ENCODE assay signal across 15 cellular contexts in the genomic region with DNA sequence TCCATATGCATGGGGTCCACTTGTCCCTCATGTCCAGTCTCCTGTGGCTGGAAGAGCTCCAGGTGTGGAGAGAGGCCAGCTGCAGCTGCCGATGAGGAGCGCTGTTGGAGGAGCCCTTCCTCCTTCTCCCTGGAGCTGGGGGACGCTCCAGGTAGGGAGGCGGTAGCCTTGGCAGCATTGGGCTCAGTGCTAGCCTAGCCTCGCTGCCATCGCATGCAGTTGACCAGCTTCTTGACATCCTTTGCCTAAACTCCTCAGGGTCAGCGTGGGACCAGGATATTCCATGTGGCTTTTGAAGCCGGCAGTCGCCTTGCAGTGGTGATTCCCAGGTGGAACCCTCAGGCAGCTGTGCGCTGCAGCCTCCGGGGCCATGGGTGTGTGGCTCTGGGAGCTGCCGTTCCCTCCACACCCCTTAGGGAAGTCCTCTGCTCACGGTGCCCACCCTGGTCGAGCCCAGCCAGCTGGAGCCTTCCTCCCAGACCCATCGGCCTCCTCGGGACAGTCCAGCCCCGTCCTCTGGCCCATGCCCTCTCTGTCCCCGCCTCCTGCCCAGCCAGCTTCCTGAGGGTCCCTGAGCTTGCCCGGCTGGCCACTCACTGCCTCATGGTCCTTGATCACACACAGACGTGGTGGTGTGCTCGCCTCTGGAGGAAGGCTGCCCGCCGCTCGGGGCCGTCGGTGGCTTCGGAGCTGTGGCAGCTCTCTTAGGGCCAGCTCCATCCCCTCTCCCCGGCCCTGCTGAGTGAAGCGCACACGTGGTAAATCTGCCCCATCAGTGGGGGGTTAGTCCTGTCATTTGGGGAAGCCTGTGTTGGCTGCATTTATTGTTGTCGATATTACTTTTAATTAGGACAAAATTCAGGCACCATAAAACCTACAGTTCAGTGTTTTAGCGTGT.
"Had no signal": no experiment of that assay in that cellular context is flagged by ENCODE, and none has a peak within 500 bp of the region (broad histone marks: within the 10 kb centered on the region; RNA-seq: fewer than 3 reads in every experiment).

No MANE protein-coding gene starts in this region.

- H3K4me3 Mint-ChIP-seq: activated CD4-positive, alpha-beta memory T cell treated with anti-CD3 and anti-CD28 coated beads for 36 hours; activated naive CD8-positive, alpha-beta T cell treated with anti-CD3 and anti-CD28 coated beads for 36 hours; nephron progenitor cell; stimulated activated naive CD8-positive, alpha-beta T cell treated with anti-CD3 and anti-CD28 coated beads, Interleukin-15, amount 100 ng/mL, for 72 hours had no signal

- H3K9me3 ChIP-seq: heart left ventricle, ovary, thoracic aorta had no signal

- H3K27ac Mint-ChIP-seq: activated CD4-positive, alpha-beta memory T cell treated with anti-CD3 and anti-CD28 coated beads for 36 hours; activated naive CD8-positive, alpha-beta T cell treated with anti-CD3 and anti-CD28 coated beads for 36 hours; memory B cell; nephron progenitor cell; stimulated activated naive CD8-positive, alpha-beta T cell treated with anti-CD3 and anti-CD28 coated beads, Interleukin-15, amount 100 ng/mL, for 72 hours had no signal

- H3K27me3 Mint-ChIP-seq: activated CD4-positive, alpha-beta memory T cell treated with anti-CD3 and anti-CD28 coated beads for 36 hours; activated naive CD8-positive, alpha-beta T cell treated with anti-CD3 and anti-CD28 coated beads for 36 hours; memory B cell; stimulated activated naive CD8-positive, alpha-beta T cell treated with anti-CD3 and anti-CD28 coated beads, Interleukin-15, amount 100 ng/mL, for 72 hours had no signal

- H3K4me3 ChIP-seq: heart left ventricle, ovary, thoracic aorta had no signal

- H3K27me3 ChIP-seq: foreskin keratinocyte, heart left ventricle, ovary had no signal

- H3K27ac ChIP-seq: foreskin keratinocyte, heart left ventricle, ovary, thoracic aorta had no signal

- H3K36me3 Mint-ChIP-seq: activated CD4-positive, alpha-beta memory T cell treated with anti-CD3 and anti-CD28 coated beads for 36 hours had no signal

- H3K4me1 ChIP-seq: foreskin keratinocyte had no signal

- DNase-seq: activated CD4-positive, alpha-beta memory T cell treated with anti-CD3 and anti-CD28 coated beads for 36 hours; activated CD4-positive, alpha-beta T cell treated with anti-CD3 and anti-CD28 coated beads for 1 hour; activated gamma-delta T cell; activated naive CD8-positive, alpha-beta T cell treated with anti-CD3 and anti-CD28 coated beads for 36 hours; anterior cingulate cortex; foreskin keratinocyte; nephron progenitor cell; stimulated activated CD4-positive, alpha-beta T cell treated with anti-CD3 and anti-CD28 coated beads, Interleukin-4, amount 100 ng/mL, for 1 hour; stimulated activated naive CD8-positive, alpha-beta T cell treated with anti-CD3 and anti-CD28 coated beads, Interleukin-15, amount 100 ng/mL, for 72 hours; T-helper 2 cell had no signal

- H3K9me3 Mint-ChIP-seq: activated CD4-positive, alpha-beta memory T cell treated with anti-CD3 and anti-CD28 coated beads for 36 hours; activated naive CD8-positive, alpha-beta T cell treated with anti-CD3 and anti-CD28 coated beads for 36 hours; memory B cell; stimulated activated naive CD8-positive, alpha-beta T cell treated with anti-CD3 and anti-CD28 coated beads, Interleukin-15, amount 100 ng/mL, for 72 hours had no signal

- ATAC-seq: foreskin keratinocyte; heart left ventricle; left lobe of liver; stimulated activated naive CD8-positive, alpha-beta T cell treated with anti-CD3 and anti-CD28 coated beads, Interleukin-15, amount 100 ng/mL, for 72 hours had no signal

- H3K36me3 ChIP-seq: heart left ventricle, ovary, thoracic aorta had no signal
